ENCODE assay signal across 22 cellular contexts in the genomic region with DNA sequence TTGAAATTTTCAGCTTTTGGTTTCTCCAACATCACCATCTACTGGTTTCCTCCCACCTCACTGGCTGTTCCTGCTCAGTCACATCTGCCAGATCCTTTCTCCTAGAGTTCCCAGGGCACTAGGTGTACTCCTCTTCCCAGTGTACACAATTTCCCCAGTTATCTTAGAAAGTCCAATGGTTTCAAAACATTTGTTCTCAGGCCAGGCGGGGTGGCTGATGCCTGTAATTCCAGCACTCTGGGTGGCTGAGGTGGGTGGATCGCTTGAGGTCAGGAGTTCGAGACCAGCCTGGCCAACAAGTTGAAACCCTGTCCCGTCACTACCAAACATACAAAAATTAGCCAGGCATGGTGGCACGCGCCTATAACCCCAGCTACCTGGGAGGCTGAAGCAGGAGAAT.
DNase-seq lines count a peak whose midpoint lies in the region; ATAC-seq, FAIRE-seq and TF ChIP-seq lines count a peak whose summit lies in the region.
"Had no signal": no experiment of that assay in that cellular context is flagged by ENCODE, and none has a peak within 500 bp of the region (broad histone marks: within the 10 kb centered on the region; RNA-seq: fewer than 3 reads in every experiment).

No MANE protein-coding gene starts in this region.

- no peak for TF ChIP-seq RAD21 in K562 (CRISPR knock-in tag; conservative IDR thresholded peaks at IDR 0.05 in 1 of 2, IDR thresholded peaks at IDR 0.05 in 1 of 2)

- H3K27ac Mint-ChIP-seq in activated CD8-positive, alpha-beta T cell treated with anti-CD3 and anti-CD28 coated beads for 36 hours = peak overlapping the region; percentile 16
- H3K27ac Mint-ChIP-seq in activated CD8-positive, alpha-beta T cell treated with anti-CD3 and anti-CD28 coated beads, Interleukin-2, amount 10 ng/mL, durations not matched to agents 7 days and 5 days = no peak overlapping the region

- no peak overlapping the region for H3K9ac ChIP-seq in K562 (ENCODE audit: insufficient read depth in 1 of 2, low read depth in 2 of 2, low read length in 2 of 2)
- H3K9ac ChIP-seq: BLaER1 had no signal

- BruUV-seq in K562 (replicated peaks; lab: Mats Ljungman, UMichigan) = no TSS peak

- no peaks in the 10 kb centered on the region for H3K9me3 Mint-ChIP-seq in activated CD8-positive, alpha-beta T cell treated with anti-CD3 and anti-CD28 coated beads for 36 hours
- H3K9me3 Mint-ChIP-seq in activated CD8-positive, alpha-beta T cell treated with anti-CD3 and anti-CD28 coated beads, Interleukin-2, amount 10 ng/mL, durations not matched to agents 7 days and 5 days (ENCODE audit: insufficient read depth) = no peaks in the 10 kb centered on the region

- TF ChIP-seq EP300 in K562 (IDR thresholded peaks at IDR 0.05; ENCODE audit: low read length) = no peak

- H3K4me3 ChIP-seq in K562 = no peak overlapping the region
- no peak overlapping the region for H3K4me3 ChIP-seq in thymus (ENCODE audit: low read length)
- H3K4me3 ChIP-seq: BLaER1, MG63 had no signal

- no peaks in the 10 kb centered on the region for H3K36me3 ChIP-seq in K562 (ENCODE audit: control insufficient read depth, insufficient read depth, low read length)
- H3K36me3 ChIP-seq in thymus (ENCODE audit: control insufficient read depth, insufficient read depth) = peaks cover 10% of the 10 kb centered on the region
- H3K36me3 ChIP-seq: MG63 had no signal

- peaks cover 2% of the 10 kb centered on the region for H3K36me3 Mint-ChIP-seq in activated CD8-positive, alpha-beta T cell treated with anti-CD3 and anti-CD28 coated beads for 36 hours (ENCODE audit: low read depth)
- peaks cover 5% of the 10 kb centered on the region for H3K36me3 Mint-ChIP-seq in activated CD8-positive, alpha-beta T cell treated with anti-CD3 and anti-CD28 coated beads, Interleukin-2, amount 10 ng/mL, durations not matched to agents 7 days and 5 days (ENCODE audit: low read depth)

- no peaks in the 10 kb centered on the region for H3K27me3 ChIP-seq in K562 (ENCODE audit: control insufficient read depth in 2 of 2, insufficient read depth in 2 of 2, low read length in 2 of 2)
- no peaks in the 10 kb centered on the region for H3K27me3 ChIP-seq in thymus (ENCODE audit: control insufficient read depth, insufficient read depth)
- H3K27me3 ChIP-seq: BLaER1, MG63 had no signal

- 91% methylated on average over 6 of the region's 6 CpGs for WGBS in K562 (ENCODE audit: insufficient coverage, low coverage, missing lambda C conversion rate)
- WGBS in thymus = 99% methylated on average over 6 of the region's 6 CpGs

- no peaks in the 10 kb centered on the region for H3K9me1 ChIP-seq in K562 (ENCODE audit: control insufficient read depth, insufficient read depth, low read length)

- no peak overlapping the region for H2AFZ ChIP-seq in K562 (ENCODE audit: low read depth, low read length)

- ATAC-seq in activated CD8-positive, alpha-beta T cell treated with anti-CD3 and anti-CD28 coated beads for 36 hours = no peak
- no peak for ATAC-seq in activated CD8-positive, alpha-beta T cell treated with anti-CD3 and anti-CD28 coated beads, Interleukin-2, amount 10 ng/mL, durations not matched to agents 7 days and 5 days
- ATAC-seq in K562 (no peak), left lobe of liver (peak; percentile 67)

- CTCF ChIA-PET in activated CD8-positive, alpha-beta T cell treated with anti-CD3 and anti-CD28 coated beads for 36 hours (lab: Charles Lee) = no interaction called here
- CTCF ChIA-PET in activated CD8-positive, alpha-beta T cell treated with anti-CD3 and anti-CD28 coated beads, Interleukin-2, amount 10 ng/mL, durations not matched to agents 7 days and 5 days (lab: Charles Lee) = interaction anchor here (1.1 kb wide), 1 partner anchor 13 kb away, joined by 3 read pairs; no protein-coding TSS in a partner anchor
- CTCF ChIA-PET in K562 (lab: Yijun Ruan, JAX; ENCODE audit: low intra/inter-chr PET ratio) = no interaction called here

- FAIRE-seq in K562 (lab: Jason Lieb, UNC) = peak; percentile 19
- FAIRE-seq: G401.6, GM18507, H1 had no signal

- peaks cover 12% of the 10 kb centered on the region; the same call in 1 of the 2 replicates for H4K20me1 ChIP-seq in K562 (replicated peaks; ENCODE audit: control insufficient read depth, insufficient read depth, low read length)

- peaks cover 4 to 9% of the 10 kb centered on the region in 2 experiments; a peak in 2 of 5 replicates for H3K4me1 ChIP-seq in K562 (replicated peaks in 1 of 2; ENCODE audit: control insufficient read depth in 2 of 2, insufficient read depth in 2 of 2, low read length in 2 of 2)
- peaks cover 9% of the 10 kb centered on the region for H3K4me1 ChIP-seq in thymus (ENCODE audit: control insufficient read depth, insufficient read depth, low read length)

- H3K27ac ChIP-seq in K562 (ENCODE audit: extremely low read depth, low read depth, low read length) (no peak overlapping the region), thymus (ENCODE audit: low read depth) (peak overlapping the region; percentile 2)
- H3K27ac ChIP-seq: BLaER1 had no signal

- no peaks in the 10 kb centered on the region for H3K27me3 Mint-ChIP-seq in activated CD8-positive, alpha-beta T cell treated with anti-CD3 and anti-CD28 coated beads for 36 hours
- H3K27me3 Mint-ChIP-seq in activated CD8-positive, alpha-beta T cell treated with anti-CD3 and anti-CD28 coated beads, Interleukin-2, amount 10 ng/mL, durations not matched to agents 7 days and 5 days (ENCODE audit: low read depth) = no peaks in the 10 kb centered on the region

- no peak overlapping the region for H3K4me3 Mint-ChIP-seq in activated CD8-positive, alpha-beta T cell treated with anti-CD3 and anti-CD28 coated beads for 36 hours
- no peak overlapping the region for H3K4me3 Mint-ChIP-seq in activated CD8-positive, alpha-beta T cell treated with anti-CD3 and anti-CD28 coated beads, Interleukin-2, amount 10 ng/mL, durations not matched to agents 7 days and 5 days

- no peak for TF ChIP-seq CTCF in activated CD8-positive, alpha-beta T cell treated with anti-CD3 and anti-CD28 coated beads for 36 hours (IDR thresholded peaks at IDR 0.05)
- no peak for TF ChIP-seq CTCF in K562 (IDR thresholded peaks at IDR 0.05 in 2 of 3, conservative IDR thresholded peaks at IDR 0.05 in 1 of 3; ENCODE audit: insufficient read depth in 2 of 3, low read depth in 1 of 3, low read length in 3 of 3)

- intact Hi-C loops in activated CD8-positive, alpha-beta T cell treated with anti-CD3 and anti-CD28 coated beads for 36 hours (cut with micrococcal nuclease) = no loop called here
- intact Hi-C loops in K562 (cut with micrococcal nuclease) = no loop called here

- in situ Hi-C loops in K562 (cut with MboI) = no loop called here
- in situ Hi-C loops in KBM-7 (cut with MboI; ENCODE audit: low pct_unique_long_range_greater_than_20kb, low sequenced_read_pairs) = no loop called here

- no peak for DNase-seq in activated CD8-positive, alpha-beta T cell treated with anti-CD3 and anti-CD28 coated beads for 36 hours
- DNase-seq in activated CD8-positive, alpha-beta T cell treated with anti-CD3 and anti-CD28 coated beads, Interleukin-2, amount 10 ng/mL, durations not matched to agents 7 days and 5 days = no peak
- DNase-seq in K562 (ENCODE audit: extremely low read depth in 1 of 4, low spot score in 3 of 4) (no peak), left lobe of liver (ENCODE audit: low spot score) (peak; percentile 51), KBM-7 (no peak), AML-193 (lab: John Stamatoyannopoulos, UW) (no peak), NCI-H187 (lab: John Stamatoyannopoulos, UW) (no peak)
- DNase-seq: DND-41, Karpas-422, MG63, NCI-H1092, NCI-H146, NCI-H2081 treated with DMSO at 0.1 percent for 48 hours, NCI-H524 treated with DMSO at 0.1 percent for 48 hours, OCI-M1, RPMI8226, SIG-M5 had no signal

- POLR2A ChIA-PET in activated CD8-positive, alpha-beta T cell treated with anti-CD3 and anti-CD28 coated beads for 36 hours (lab: Charles Lee) = no interaction called here
- POLR2A ChIA-PET in activated CD8-positive, alpha-beta T cell treated with anti-CD3 and anti-CD28 coated beads, Interleukin-2, amount 10 ng/mL, durations not matched to agents 7 days and 5 days (lab: Charles Lee) = no interaction called here
- POLR2A ChIA-PET in K562 (lab: Yijun Ruan, JAX) = no interaction called here

- H3K4me2 ChIP-seq in K562 (ENCODE audit: insufficient read depth, low read length) = no peak overlapping the region
- H3K4me2 ChIP-seq: BLaER1 had no signal

- H3K79me2 ChIP-seq in K562 (ENCODE audit: control insufficient read depth, insufficient read depth, low read length) = peaks cover 8% of the 10 kb centered on the region

- no peak for TF ChIP-seq POLR2A in K562 (conservative IDR thresholded peaks at IDR 0.05)

- H3K4me1 Mint-ChIP-seq in activated CD8-positive, alpha-beta T cell treated with anti-CD3 and anti-CD28 coated beads for 36 hours (ENCODE audit: low read depth) = peaks cover 50% of the 10 kb centered on the region
- H3K4me1 Mint-ChIP-seq in activated CD8-positive, alpha-beta T cell treated with anti-CD3 and anti-CD28 coated beads, Interleukin-2, amount 10 ng/mL, durations not matched to agents 7 days and 5 days (ENCODE audit: low read depth) = peaks cover 6% of the 10 kb centered on the region

- H3K9me3 ChIP-seq in K562 (replicated peaks; ENCODE audit: control insufficient read depth, insufficient read depth, low read depth, low read length) (no peaks in the 10 kb centered on the region), thymus (ENCODE audit: control insufficient read depth) (no peaks in the 10 kb centered on the region)
- H3K9me3 ChIP-seq: BLaER1, MG63 had no signal

TF ChIP-seq in K562, 482 proteins besides CTCF, POLR2A, EP300 and RAD21:
- TF ChIP-seq MBD2 (IDR thresholded peaks at IDR 0.05; ENCODE audit: borderline replicate concordance, low read depth) (no peak), TAF15 (IDR thresholded peaks at IDR 0.05; ENCODE audit: low read depth, low read length) (no peak), MCM2 (IDR thresholded peaks at IDR 0.05; ENCODE audit: low read depth) (no peak), ZNF175 (CRISPR knock-in tag; IDR thresholded peaks at IDR 0.05; ENCODE audit: low read depth) (no peak)
- TF ChIP-seq, protein P1, sequence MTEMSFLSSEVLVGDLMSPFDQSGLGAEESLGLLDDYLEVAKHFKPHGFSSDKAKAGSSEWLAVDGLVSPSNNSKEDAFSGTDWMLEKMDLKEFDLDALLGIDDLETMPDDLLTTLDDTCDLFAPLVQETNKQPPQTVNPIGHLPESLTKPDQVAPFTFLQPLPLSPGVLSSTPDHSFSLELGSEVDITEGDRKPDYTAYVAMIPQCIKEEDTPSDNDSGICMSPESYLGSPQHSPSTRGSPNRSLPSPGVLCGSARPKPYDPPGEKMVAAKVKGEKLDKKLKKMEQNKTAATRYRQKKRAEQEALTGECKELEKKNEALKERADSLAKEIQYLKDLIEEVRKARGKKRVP (CRISPR knock-in tag; IDR thresholded peaks at IDR 0.05) = no peak
TF ChIP-seq in K562: peak in this region for 0.
